In genomic region chr10:107809889-107810288, GRCh38 we compare ENCODE assay signal across 8 cellular contexts.
"Had no signal": no experiment of that assay in that cellular context is flagged by ENCODE, and none has a peak within 500 bp of the region (broad histone marks: within the 10 kb centered on the region; RNA-seq: fewer than 3 reads in every experiment).

No MANE protein-coding gene starts in this region.

- FAIRE-seq: G401.6, GM12878, GM12891, GM12892, GM18507, GM19239 had no signal

- H3K4me3 ChIP-seq: GM12878 had no signal

- DNase-seq: GDM1, GF-D8 had no signal

- ATAC-seq: GM12878 had no signal
